ENCODE assay signal across 38 cellular contexts in genomic region chr12:45866299-45866698, GRCh38.
"Had no signal": no experiment of that assay in that cellular context is flagged by ENCODE, and none has a peak within 500 bp of the region (broad histone marks: within the 10 kb centered on the region; RNA-seq: fewer than 3 reads in every experiment).

No MANE protein-coding gene starts in this region.

- H3K4me1 ChIP-seq: ascending aorta had no signal

- H3K27ac ChIP-seq: ascending aorta, cardiac muscle cell, WERI-Rb-1 had no signal

- H3K27me3 Mint-ChIP-seq: activated CD4-positive, alpha-beta memory T cell treated with anti-CD3 and anti-CD28 coated beads, Interleukin-2, amount 10 ng/mL, durations not matched to agents 7 days and 5 days; activated CD4-positive, alpha-beta T cell treated with anti-CD3 and anti-CD28 coated beads for 36 hours; activated CD4-positive, alpha-beta T cell treated with anti-CD3 and anti-CD28 coated beads, Interleukin-2, amount 10 ng/mL, durations not matched to agents 7 days and 5 days; activated CD8-positive, alpha-beta memory T cell treated with anti-CD3 and anti-CD28 coated beads, Interleukin-2, amount 10 ng/mL, durations not matched to agents 7 days and 5 days; activated naive CD4-positive, alpha-beta T cell treated with anti-CD3 and anti-CD28 coated beads, Interleukin-2, amount 10 ng/mL, durations not matched to agents 7 days and 5 days; activated naive CD4-positive, alpha-beta T cell treated with anti-CD3 and anti-CD28 coated beads, Interleukin-2, amount 50 U/mL, for 24 hours; activated naive CD8-positive, alpha-beta T cell; activated naive CD8-positive, alpha-beta T cell treated with anti-CD3 and anti-CD28 coated beads, Interleukin-2, amount 10 ng/mL, durations not matched to agents 7 days and 5 days; activated naive CD8-positive, alpha-beta T cell treated with anti-CD3 and anti-CD28 coated beads, Interleukin-2, amount 50 U/mL, for 24 hours; activated T-helper 17 cell treated with anti-CD3 and anti-CD28 coated beads, Interleukin-2, amount 50 U/mL, for 72 hours; central memory CD8-positive, alpha-beta T cell had no signal

- DNase-seq: activated CD4-positive, alpha-beta memory T cell treated with anti-CD3 and anti-CD28 coated beads, Interleukin-2, amount 10 ng/mL, durations not matched to agents 7 days and 5 days; activated CD4-positive, alpha-beta T cell treated with anti-CD3 and anti-CD28 coated beads for 1 hour; activated CD4-positive, alpha-beta T cell treated with anti-CD3 and anti-CD28 coated beads for 36 hours; activated CD4-positive, alpha-beta T cell treated with anti-CD3 and anti-CD28 coated beads for 48 hours; activated CD4-positive, alpha-beta T cell treated with anti-CD3 and anti-CD28 coated beads, Interleukin-2, amount 10 ng/mL, durations not matched to agents 7 days and 5 days; activated CD4-positive, alpha-beta T cell treated with anti-CD3 and anti-CD28 coated beads, Interleukin-2, amount 50 U/mL, for 48 hours; activated CD4-positive, CD25-positive, alpha-beta regulatory T cell; activated CD8-positive, alpha-beta memory T cell treated with anti-CD3 and anti-CD28 coated beads for 24 hours; activated CD8-positive, alpha-beta memory T cell treated with anti-CD3 and anti-CD28 coated beads, Interleukin-2, amount 10 ng/mL, durations not matched to agents 7 days and 5 days; activated CD8-positive, alpha-beta memory T cell treated with anti-CD3 and anti-CD28 coated beads, Interleukin-2, amount 50 U/mL, for 48 hours; activated CD8-positive, alpha-beta T cell treated with anti-CD3 and anti-CD28 coated beads, Interleukin-2, amount 10 ng/mL, durations not matched to agents 7 days and 5 days; activated gamma-delta T cell; activated naive CD4-positive, alpha-beta T cell treated with anti-CD3 and anti-CD28 coated beads, Interleukin-2, amount 10 ng/mL, durations not matched to agents 7 days and 5 days; activated naive CD4-positive, alpha-beta T cell treated with Interleukin-2 at 50 U/mL for 16 hours; activated naive CD8-positive, alpha-beta T cell treated with anti-CD3 and anti-CD28 coated beads, Interleukin-2, amount 10 ng/mL, durations not matched to agents 7 days and 5 days; activated naive CD8-positive, alpha-beta T cell treated with anti-CD3 and anti-CD28 coated beads, Interleukin-2, amount 50 U/mL, for 24 hours; activated T-cell treated with anti-CD3 and anti-CD28 coated beads, Interleukin-2, amount 50 U/mL, for 4 hours; activated T-cell treated with anti-CD3 and anti-CD28 coated beads, Interleukin-2, amount 50 U/mL, for 72 hours; amygdala; anterior cingulate cortex; caudate nucleus; cerebellar nuclear complex; T-helper 2 cell; T-helper 9 cell; WERI-Rb-1 had no signal

- ATAC-seq: activated CD4-positive, alpha-beta T cell treated with anti-CD3 and anti-CD28 coated beads for 36 hours; activated CD4-positive, CD25-positive, alpha-beta regulatory T cell treated with anti-CD3 and anti-CD28 coated beads, Interleukin-2, amount 50 U/mL, for 24 hours; activated CD8-positive, alpha-beta memory T cell treated with anti-CD3 and anti-CD28 coated beads, Interleukin-2, amount 10 ng/mL, durations not matched to agents 7 days and 5 days; activated CD8-positive, alpha-beta T cell treated with anti-CD3 and anti-CD28 coated beads, Interleukin-2, amount 10 ng/mL, durations not matched to agents 7 days and 5 days; activated naive CD8-positive, alpha-beta T cell treated with anti-CD3 and anti-CD28 coated beads, Interleukin-2, amount 50 U/mL, for 24 hours; activated T-cell treated with anti-CD3 and anti-CD28 coated beads, Interleukin-2, amount 50 U/mL, for 4 hours; activated T-cell treated with anti-CD3 and anti-CD28 coated beads, Interleukin-2, amount 50 U/mL, for 72 hours; activated T-helper 17 cell treated with anti-CD3 and anti-CD28 coated beads, Interleukin-2, amount 50 U/mL, for 72 hours; WTC11 had no signal

- FAIRE-seq: bronchial epithelial cell had no signal

- H3K4me3 Mint-ChIP-seq: activated CD4-positive, alpha-beta memory T cell treated with anti-CD3 and anti-CD28 coated beads, Interleukin-2, amount 10 ng/mL, durations not matched to agents 7 days and 5 days; activated CD4-positive, alpha-beta T cell treated with anti-CD3 and anti-CD28 coated beads for 36 hours; activated CD4-positive, alpha-beta T cell treated with anti-CD3 and anti-CD28 coated beads, Interleukin-2, amount 10 ng/mL, durations not matched to agents 7 days and 5 days; activated CD8-positive, alpha-beta memory T cell treated with anti-CD3 and anti-CD28 coated beads, Interleukin-2, amount 10 ng/mL, durations not matched to agents 7 days and 5 days; activated CD8-positive, alpha-beta T cell treated with anti-CD3 and anti-CD28 coated beads, Interleukin-2, amount 10 ng/mL, durations not matched to agents 7 days and 5 days; activated naive CD4-positive, alpha-beta T cell treated with anti-CD3 and anti-CD28 coated beads, Interleukin-2, amount 10 ng/mL, durations not matched to agents 7 days and 5 days; activated naive CD4-positive, alpha-beta T cell treated with anti-CD3 and anti-CD28 coated beads, Interleukin-2, amount 50 U/mL, for 24 hours; activated naive CD8-positive, alpha-beta T cell; activated naive CD8-positive, alpha-beta T cell treated with anti-CD3 and anti-CD28 coated beads, Interleukin-2, amount 10 ng/mL, durations not matched to agents 7 days and 5 days; activated naive CD8-positive, alpha-beta T cell treated with anti-CD3 and anti-CD28 coated beads, Interleukin-2, amount 50 U/mL, for 24 hours; activated T-cell treated with anti-CD3 and anti-CD28 coated beads, Interleukin-2, amount 50 U/mL, for 4 hours; activated T-cell treated with anti-CD3 and anti-CD28 coated beads, Interleukin-2, amount 50 U/mL, for 72 hours; activated T-helper 1 cell treated with anti-CD3 and anti-CD28 coated beads, Interleukin-12 subunit alpha, Interleukin-12 subunit beta, Interleukin-2, Interleukin-4 antibody, amounts not matched to agents 30 ng/mL and 10 ng/mL and 1 ng/mL, durations not matched to agents 14 hours and 24 hours and 36 hours; activated T-helper 17 cell treated with anti-CD3 and anti-CD28 coated beads, Interleukin-2, amount 50 U/mL, for 72 hours; brain; central memory CD8-positive, alpha-beta T cell; T-helper 1 cell treated with Interleukin-12 subunit alpha and Interleukin-12 subunit beta and Interleukin-4 antibody, amounts not matched to agents 30 μg/mL and 1 μg/mL, for 36 hours; T-helper 2 cell treated with Interferon-gamma antibody and Interleukin-4, amounts not matched to agents 5 μg/mL and 100 μg/mL, for 36 hours; WTC11 had no signal

- H3K4me3 ChIP-seq: ascending aorta, cardiac muscle cell had no signal

- H3K27ac Mint-ChIP-seq: activated CD4-positive, alpha-beta memory T cell treated with anti-CD3 and anti-CD28 coated beads, Interleukin-2, amount 10 ng/mL, durations not matched to agents 7 days and 5 days; activated CD4-positive, alpha-beta T cell treated with anti-CD3 and anti-CD28 coated beads for 36 hours; activated CD4-positive, alpha-beta T cell treated with anti-CD3 and anti-CD28 coated beads, Interleukin-2, amount 10 ng/mL, durations not matched to agents 7 days and 5 days; activated CD8-positive, alpha-beta memory T cell treated with anti-CD3 and anti-CD28 coated beads, Interleukin-2, amount 10 ng/mL, durations not matched to agents 7 days and 5 days; activated CD8-positive, alpha-beta T cell treated with anti-CD3 and anti-CD28 coated beads, Interleukin-2, amount 10 ng/mL, durations not matched to agents 7 days and 5 days; activated naive CD4-positive, alpha-beta T cell treated with anti-CD3 and anti-CD28 coated beads, Interleukin-2, amount 10 ng/mL, durations not matched to agents 7 days and 5 days; activated naive CD4-positive, alpha-beta T cell treated with anti-CD3 and anti-CD28 coated beads, Interleukin-2, amount 50 U/mL, for 24 hours; activated naive CD8-positive, alpha-beta T cell; activated naive CD8-positive, alpha-beta T cell treated with anti-CD3 and anti-CD28 coated beads, Interleukin-2, amount 10 ng/mL, durations not matched to agents 7 days and 5 days; activated naive CD8-positive, alpha-beta T cell treated with anti-CD3 and anti-CD28 coated beads, Interleukin-2, amount 50 U/mL, for 24 hours; activated T-helper 1 cell treated with anti-CD3 and anti-CD28 coated beads, Interleukin-12 subunit alpha, Interleukin-12 subunit beta, Interleukin-2, Interleukin-4 antibody, amounts not matched to agents 30 ng/mL and 10 ng/mL and 1 ng/mL, durations not matched to agents 14 hours and 24 hours and 36 hours; activated T-helper 17 cell treated with anti-CD3 and anti-CD28 coated beads, Interleukin-2, amount 50 U/mL, for 72 hours; brain; T-helper 1 cell treated with Interleukin-12 subunit alpha and Interleukin-12 subunit beta and Interleukin-4 antibody, amounts not matched to agents 30 μg/mL and 1 μg/mL, for 36 hours; WTC11 had no signal

- H3K27me3 ChIP-seq: ascending aorta, cardiac muscle cell had no signal

- H3K9me3 ChIP-seq: ascending aorta had no signal

- H3K9me3 Mint-ChIP-seq: activated CD4-positive, alpha-beta memory T cell treated with anti-CD3 and anti-CD28 coated beads, Interleukin-2, amount 10 ng/mL, durations not matched to agents 7 days and 5 days; activated CD4-positive, alpha-beta T cell treated with anti-CD3 and anti-CD28 coated beads, Interleukin-2, amount 10 ng/mL, durations not matched to agents 7 days and 5 days; activated naive CD4-positive, alpha-beta T cell treated with anti-CD3 and anti-CD28 coated beads, Interleukin-2, amount 10 ng/mL, durations not matched to agents 7 days and 5 days; activated naive CD4-positive, alpha-beta T cell treated with anti-CD3 and anti-CD28 coated beads, Interleukin-2, amount 50 U/mL, for 24 hours; activated naive CD8-positive, alpha-beta T cell treated with anti-CD3 and anti-CD28 coated beads, Interleukin-2, amount 10 ng/mL, durations not matched to agents 7 days and 5 days; activated naive CD8-positive, alpha-beta T cell treated with anti-CD3 and anti-CD28 coated beads, Interleukin-2, amount 50 U/mL, for 24 hours; activated T-cell treated with anti-CD3 and anti-CD28 coated beads, Interleukin-2, amount 50 U/mL, for 4 hours; activated T-cell treated with anti-CD3 and anti-CD28 coated beads, Interleukin-2, amount 50 U/mL, for 72 hours; activated T-helper 1 cell treated with anti-CD3 and anti-CD28 coated beads, Interleukin-12 subunit alpha, Interleukin-12 subunit beta, Interleukin-2, Interleukin-4 antibody, amounts not matched to agents 30 ng/mL and 10 ng/mL and 1 ng/mL, durations not matched to agents 14 hours and 24 hours and 36 hours; activated T-helper 17 cell treated with anti-CD3 and anti-CD28 coated beads, Interleukin-2, amount 50 U/mL, for 72 hours; central memory CD8-positive, alpha-beta T cell; T-helper 1 cell treated with Interleukin-12 subunit alpha and Interleukin-12 subunit beta and Interleukin-4 antibody, amounts not matched to agents 30 μg/mL and 1 μg/mL, for 36 hours; T-helper 2 cell treated with Interferon-gamma antibody and Interleukin-4, amounts not matched to agents 5 μg/mL and 100 μg/mL, for 36 hours; WTC11 had no signal

- H3K4me1 Mint-ChIP-seq: brain, WTC11 had no signal
